18 cellular contexts compared by ENCODE assay signal in the genomic region with DNA sequence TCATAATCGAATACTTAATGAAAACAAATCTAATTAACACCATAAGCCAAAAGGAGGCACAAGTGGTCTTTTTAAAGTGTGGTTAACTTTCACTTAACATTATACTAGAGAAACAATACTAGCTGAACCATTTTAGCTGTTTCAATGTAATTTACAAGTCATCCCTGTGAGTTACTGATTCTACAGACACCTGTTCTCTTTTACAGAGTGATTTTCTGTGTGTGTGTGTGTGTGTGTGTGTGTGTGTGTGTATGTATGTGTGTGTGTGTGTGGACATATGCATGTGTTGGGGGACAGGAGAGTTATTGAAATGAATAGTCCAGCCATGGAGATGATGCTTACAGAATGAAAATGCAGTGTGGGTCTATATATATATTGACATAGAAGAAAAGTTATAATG.
"Had no signal": no experiment of that assay in that cellular context is flagged by ENCODE, and none has a peak within 500 bp of the region (broad histone marks: within the 10 kb centered on the region; RNA-seq: fewer than 3 reads in every experiment).

No MANE protein-coding gene starts in this region.

- H3K4me3 ChIP-seq: adrenal gland, SJCRH30 had no signal

- ATAC-seq: activated CD4-positive, CD25-positive, alpha-beta regulatory T cell treated with anti-CD3 and anti-CD28 coated beads, Interleukin-2, amount 50 U/mL, for 24 hours; activated CD8-positive, alpha-beta T cell treated with anti-CD3 and anti-CD28 coated beads, Interleukin-2, amount 10 ng/mL, durations not matched to agents 7 days and 5 days had no signal

- H3K27me3 ChIP-seq: adrenal gland, SJCRH30 had no signal

- H3K27ac Mint-ChIP-seq: activated CD8-positive, alpha-beta T cell treated with anti-CD3 and anti-CD28 coated beads, Interleukin-2, amount 10 ng/mL, durations not matched to agents 7 days and 5 days; activated naive CD8-positive, alpha-beta T cell treated with anti-CD3 and anti-CD28 coated beads, Interleukin-2, amount 10 ng/mL, durations not matched to agents 7 days and 5 days had no signal

- H3K27me3 Mint-ChIP-seq: activated naive CD8-positive, alpha-beta T cell treated with anti-CD3 and anti-CD28 coated beads, Interleukin-2, amount 10 ng/mL, durations not matched to agents 7 days and 5 days had no signal

- DNase-seq: activated CD4-positive, alpha-beta T cell treated with anti-CD3 and anti-CD28 coated beads for 4 hours; activated CD8-positive, alpha-beta memory T cell treated with anti-CD3 and anti-CD28 coated beads, Interleukin-2, amount 50 U/mL, for 48 hours; activated CD8-positive, alpha-beta T cell treated with anti-CD3 and anti-CD28 coated beads, Interleukin-2, amount 10 ng/mL, durations not matched to agents 7 days and 5 days; activated naive CD4-positive, alpha-beta T cell treated with anti-CD3 and anti-CD28 coated beads, Interleukin-2, amount 50 U/mL, for 16 hours; activated naive CD8-positive, alpha-beta T cell treated with anti-CD3 and anti-CD28 coated beads, Interleukin-2, amount 10 ng/mL, durations not matched to agents 7 days and 5 days; activated T-cell treated with anti-CD3 and anti-CD28 coated beads, Interleukin-2, amount 50 U/mL, for 1 hour; adrenal gland; anterior cingulate cortex; central memory CD4-positive, alpha-beta T cell; Karpas-422; MM.1S; NCI-H1694; NCI-H748 treated with DMSO at 0.1 percent for 48 hours; SK-N-SH; T-helper 1 cell; WERI-Rb-1 had no signal

- H3K9me3 ChIP-seq: adrenal gland, SK-N-SH had no signal

- H3K27ac ChIP-seq: adrenal gland, SJCRH30, WERI-Rb-1 had no signal

- H3K4me3 Mint-ChIP-seq: activated CD8-positive, alpha-beta T cell treated with anti-CD3 and anti-CD28 coated beads, Interleukin-2, amount 10 ng/mL, durations not matched to agents 7 days and 5 days; activated naive CD8-positive, alpha-beta T cell treated with anti-CD3 and anti-CD28 coated beads, Interleukin-2, amount 10 ng/mL, durations not matched to agents 7 days and 5 days had no signal

- H3K36me3 ChIP-seq: adrenal gland, SJCRH30, WERI-Rb-1 had no signal

- H3K4me1 ChIP-seq: adrenal gland had no signal
